Comparison of ENCODE assay signal across 8 cellular contexts in the genomic region with DNA sequence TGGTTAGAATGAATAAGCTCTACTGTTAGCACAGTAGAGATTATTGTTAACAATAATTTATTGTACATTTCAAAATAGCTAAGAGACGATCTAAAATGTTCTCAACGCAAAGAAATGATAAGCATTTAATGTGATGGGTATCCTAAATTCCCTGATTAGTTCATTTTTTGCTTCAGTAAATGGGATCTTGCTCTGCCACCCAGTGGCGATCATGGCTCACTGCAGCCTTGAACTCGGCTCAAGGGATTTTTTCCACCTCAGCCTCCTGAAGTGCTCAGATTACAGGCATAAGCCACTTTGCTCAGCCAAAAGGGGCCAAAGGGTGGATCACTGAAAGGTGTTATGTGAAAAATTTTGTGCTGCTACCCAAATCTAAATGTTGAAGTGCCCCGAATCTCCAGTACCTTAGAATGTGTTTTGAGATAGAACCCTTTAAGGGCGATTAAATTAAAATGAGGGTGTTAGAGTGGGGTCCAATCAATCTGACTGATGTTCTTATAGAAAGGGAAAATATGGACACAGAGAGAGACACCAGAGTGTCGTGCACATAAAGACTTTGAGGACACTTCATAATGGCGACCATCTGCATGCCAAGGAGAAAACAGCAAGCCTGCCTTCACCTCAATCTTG. TPM values are rescaled to one million over a fixed set of nuclear protein-coding genes. Genes with fewer than 3 reads are reported as not detected.
A peak's percentile ranks its signal among the peaks of the same experiment; 100 is the strongest.
DNase-seq lines count a peak whose midpoint lies in the region; ATAC-seq and TF ChIP-seq lines count a peak whose summit lies in the region.

No MANE protein-coding gene starts in this region.

- H3K27ac Mint-ChIP-seq in nephron progenitor cell, result no peak overlapping the region

- intact Hi-C loops in stomach (cut with DNase I; ENCODE audit: low total_unique reads), result loop anchor here (5.0 kb wide), 1 partner anchor 96 kb away; no protein-coding TSS in a partner anchor

- H3K4me3 ChIP-seq in AG09309 (ENCODE audit: control insufficient read depth, low read depth, low read length), result no peak overlapping the region
- no peak overlapping the region for H3K4me3 ChIP-seq in stomach

- ATAC-seq in HG02610 (IDR thresholded peaks at IDR 0.05; ENCODE audit: unreplicated experiment), result no peak

- no peak overlapping the region for H3K4me3 Mint-ChIP-seq in nephron progenitor cell

- H3K4me1 Mint-ChIP-seq in nephron progenitor cell, result peaks cover 12% of the 10 kb centered on the region

- no peak overlapping the region for H3K27ac ChIP-seq in stomach

- no peaks in the 10 kb centered on the region for H3K36me3 ChIP-seq in stomach

- H3K9me3 Mint-ChIP-seq in nephron progenitor cell, result peaks cover 18% of the 10 kb centered on the region

- WGBS in stomach, 5 donors, result 11 to 14% (median 12%) methylated on average over 8 of the region's 8 CpGs

- DNase-seq in AG09309 (ENCODE audit: low read depth) (peak; percentile 21), GM13977 (ENCODE audit: low spot score) (no peak), NCI-H774 (lab: John Stamatoyannopoulos, UW) (peak; percentile 22), erythroblast (lab: John Stamatoyannopoulos, UW) (peak; percentile 57 to 74), nephron progenitor cell (peak; percentile 59), stomach (peak; percentile 59)
- peak; percentile 59 for DNase-seq in activated CD8-positive, alpha-beta memory T cell treated with anti-CD3 and anti-CD28 coated beads, Interleukin-2, amount 50 U/mL, for 4 hours

- peaks cover 20% of the 10 kb centered on the region for H3K36me3 Mint-ChIP-seq in nephron progenitor cell (ENCODE audit: low read depth)

- H3K27me3 Mint-ChIP-seq in nephron progenitor cell (ENCODE audit: low read depth, poor library complexity), result no peaks in the 10 kb centered on the region

- H3K27me3 ChIP-seq in stomach, result no peaks in the 10 kb centered on the region

- no peaks in the 10 kb centered on the region for H3K9me3 ChIP-seq in stomach

- TF ChIP-seq POLR2A in erythroblast (IDR thresholded peaks at IDR 0.05; ENCODE audit: low read length), result no peak
- no peak for TF ChIP-seq POLR2A in stomach (IDR thresholded peaks at IDR 0.05)

- no peak for TF ChIP-seq EP300 in stomach (IDR thresholded peaks at IDR 0.05)

- in situ Hi-C loops in GM13977 (cut with MboI; ENCODE audit: low pct_unique_long_range_greater_than_20kb, low sequenced_read_pairs, unreplicated experiment), result no loop called here

- peaks cover 0 to 8% (median 2%) of the 10 kb centered on the region in 4 donors for H3K4me1 ChIP-seq in stomach

- TF ChIP-seq CTCF in AG09309 (IDR thresholded peaks at IDR 0.05; ENCODE audit: control insufficient read depth, insufficient read depth, low read depth, low read length, missing control alignments) (peak; percentile 84), GM13977 (IDR thresholded peaks at IDR 0.05; ENCODE audit: extremely low read depth, insufficient read depth, missing control alignments) (peak; percentile 93), nephron progenitor cell (IDR thresholded peaks at IDR 0.05) (peak; percentile 83), stomach (IDR thresholded peaks at IDR 0.05) (peak in 5 of 7 experiments; percentile 75 to 94 (median 81))

RNA-seq across cellular contexts. Expression of gene ZNF766, which starts 31.5 kb away (rescaled TPM):
- 10 to 100 TPM in 3 of 5 donors, 1 to 10 TPM in 2; 1.3 to 19.6 (median 14.2) TPM for total RNA-seq in stomach
- 1 to 10 TPM; 2.6 to 4.0 (median 3.3) TPM for polyA plus RNA-seq in stomach

RNA-seq across cellular contexts. Expression of gene PPP2R1A, which starts 48.0 kb away (rescaled TPM):
- 100 to 1,000 TPM in 4 of 5 donors, 10 to 100 TPM in 1; 73.3 to 272 (median 192) TPM for total RNA-seq in stomach
- 100 to 1,000 TPM in 2 of 3 donors, 10 to 100 TPM in 1; 98.7 to 146 (median 109) TPM for polyA plus RNA-seq in stomach

RNA-seq across cellular contexts. Expression of gene ZNF480, which starts 59.1 kb away (rescaled TPM):
- 10 to 100 TPM in 1 of 5 donors, 1 to 10 TPM in 4; 2.2 to 11.0 (median 8.1) TPM for total RNA-seq in stomach
- polyA plus RNA-seq in stomach, result 1 to 10 TPM; 4.0 to 5.2 (median 4.8) TPM
